In genomic region chr5:60763061-60763460, GRCh38 we compare ENCODE assay signal across 12 cellular contexts.
DNase-seq lines count a peak whose midpoint lies in the region; ATAC-seq and TF ChIP-seq lines count a peak whose summit lies in the region.
"Had no signal": no experiment of that assay in that cellular context is flagged by ENCODE, and none has a peak within 500 bp of the region (broad histone marks: within the 10 kb centered on the region; RNA-seq: fewer than 3 reads in every experiment).

No MANE protein-coding gene starts in this region.

- peak; percentile 32 for DNase-seq in NCI-H82 (lab: John Stamatoyannopoulos, UW)
- no peak for DNase-seq in NCI-H82 treated with DMSO at 0.1 percent for 48 hours (lab: John Stamatoyannopoulos, UW; ENCODE audit: unreplicated experiment)
- DNase-seq in OCI-M1 (lab: John Stamatoyannopoulos, UW), result peak; percentile 2
- peak; percentile 33 for DNase-seq in UCSD-AML1 (lab: John Stamatoyannopoulos, UW; ENCODE audit: unreplicated experiment)
- no peak for DNase-seq in 8988T
- DNase-seq in breast epithelium (ENCODE audit: low spot score in 2 of 2), result no peak
- DNase-seq: CD8-positive, alpha-beta T cell; COR-L47; DMS53 had no signal

- no peaks in the 10 kb centered on the region for H3K9me3 ChIP-seq in breast epithelium
- H3K9me3 ChIP-seq: HAP-1 had no signal

- H3K36me3 ChIP-seq in breast epithelium, result no peaks in the 10 kb centered on the region
- H3K36me3 ChIP-seq: HAP-1 had no signal

- H3K27ac ChIP-seq in breast epithelium, result no peak overlapping the region

- no peaks in the 10 kb centered on the region for H3K27me3 ChIP-seq in breast epithelium

- no peak for ATAC-seq in activated CD4-positive, CD25-positive, alpha-beta regulatory T cell treated with anti-CD3 and anti-CD28 coated beads, Interleukin-2, amount 50 U/mL, for 24 hours
- ATAC-seq: CD8-positive, alpha-beta T cell; HepG2 had no signal

- no peak for TF ChIP-seq CTCF in breast epithelium (IDR thresholded peaks at IDR 0.05)

- no peak overlapping the region for H3K4me3 ChIP-seq in breast epithelium
- H3K4me3 ChIP-seq: HAP-1 had no signal

- intact Hi-C loops in breast epithelium (cut with DNase I; ENCODE audit: low total_unique reads), result no loop called here

- no peak for TF ChIP-seq POLR2A in breast epithelium (IDR thresholded peaks at IDR 0.05)

- H3K4me1 ChIP-seq in breast epithelium, result no peaks in the 10 kb centered on the region

Comparison
In these comparisons a context has a peak if more than half of its experiments do, and no peak if none do; other contexts are left out.
1. DNase-seq: peak in NCI-H82 (single experiment), OCI-M1 (single experiment) and UCSD-AML1 (single experiment); none in NCI-H82 treated with DMSO at 0.1 percent for 48 hours (single experiment), 8988T (single experiment) and breast epithelium (0 of 2).